ENCODE assay signal across 1 cellular context in the genomic region with DNA sequence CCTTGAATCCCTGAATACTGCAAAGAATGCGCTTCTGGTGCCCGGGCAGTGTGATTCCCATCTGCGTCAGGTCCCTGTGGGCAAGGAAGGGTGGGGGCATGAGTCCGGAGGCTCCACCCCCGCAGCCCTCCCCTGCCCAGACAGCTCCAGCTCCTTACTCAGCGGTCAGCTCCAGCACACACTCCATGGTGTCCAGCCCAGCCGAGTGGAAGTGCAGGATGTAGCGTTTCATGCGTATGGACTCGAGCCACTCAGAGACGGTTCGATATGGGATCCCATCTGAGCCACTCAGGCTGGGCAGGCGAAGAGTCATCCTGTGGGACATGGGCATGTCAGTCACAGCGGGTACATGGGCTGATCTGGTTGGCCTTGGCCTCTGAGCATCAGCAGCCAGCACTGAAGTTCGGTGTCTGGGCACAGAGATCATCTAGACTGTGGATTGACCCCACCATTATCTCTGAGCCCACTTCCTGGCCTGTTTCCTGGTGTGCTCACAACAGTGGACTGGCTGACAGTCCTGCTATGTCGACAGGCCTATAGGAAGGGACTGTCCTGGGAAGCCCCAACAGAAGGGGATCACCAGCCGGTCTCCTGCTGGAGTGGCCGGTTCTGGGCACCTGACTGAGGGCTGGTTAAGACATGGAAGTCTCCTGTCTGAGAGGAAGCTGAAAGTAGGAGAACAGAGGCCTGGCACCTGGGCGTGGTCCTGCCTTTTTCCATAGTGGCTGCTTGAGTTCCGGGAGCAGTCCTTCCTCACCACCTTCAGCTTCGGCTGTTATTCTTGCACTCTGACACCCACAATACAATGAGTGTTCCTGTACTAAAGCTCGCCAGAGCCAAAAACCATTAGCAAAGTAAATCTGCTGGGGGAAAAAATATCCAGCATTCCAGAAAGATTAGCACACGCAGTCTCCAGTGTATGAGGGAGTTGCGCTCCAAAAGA.
TF ChIP-seq lines count a peak whose summit lies in the region.

No MANE protein-coding gene starts in this region.

TF ChIP-seq in SK-N-SH, 30 proteins besides CTCF, POLR2A, EP300 and RAD21 (continued from another document):
- TF ChIP-seq, protein P1, sequence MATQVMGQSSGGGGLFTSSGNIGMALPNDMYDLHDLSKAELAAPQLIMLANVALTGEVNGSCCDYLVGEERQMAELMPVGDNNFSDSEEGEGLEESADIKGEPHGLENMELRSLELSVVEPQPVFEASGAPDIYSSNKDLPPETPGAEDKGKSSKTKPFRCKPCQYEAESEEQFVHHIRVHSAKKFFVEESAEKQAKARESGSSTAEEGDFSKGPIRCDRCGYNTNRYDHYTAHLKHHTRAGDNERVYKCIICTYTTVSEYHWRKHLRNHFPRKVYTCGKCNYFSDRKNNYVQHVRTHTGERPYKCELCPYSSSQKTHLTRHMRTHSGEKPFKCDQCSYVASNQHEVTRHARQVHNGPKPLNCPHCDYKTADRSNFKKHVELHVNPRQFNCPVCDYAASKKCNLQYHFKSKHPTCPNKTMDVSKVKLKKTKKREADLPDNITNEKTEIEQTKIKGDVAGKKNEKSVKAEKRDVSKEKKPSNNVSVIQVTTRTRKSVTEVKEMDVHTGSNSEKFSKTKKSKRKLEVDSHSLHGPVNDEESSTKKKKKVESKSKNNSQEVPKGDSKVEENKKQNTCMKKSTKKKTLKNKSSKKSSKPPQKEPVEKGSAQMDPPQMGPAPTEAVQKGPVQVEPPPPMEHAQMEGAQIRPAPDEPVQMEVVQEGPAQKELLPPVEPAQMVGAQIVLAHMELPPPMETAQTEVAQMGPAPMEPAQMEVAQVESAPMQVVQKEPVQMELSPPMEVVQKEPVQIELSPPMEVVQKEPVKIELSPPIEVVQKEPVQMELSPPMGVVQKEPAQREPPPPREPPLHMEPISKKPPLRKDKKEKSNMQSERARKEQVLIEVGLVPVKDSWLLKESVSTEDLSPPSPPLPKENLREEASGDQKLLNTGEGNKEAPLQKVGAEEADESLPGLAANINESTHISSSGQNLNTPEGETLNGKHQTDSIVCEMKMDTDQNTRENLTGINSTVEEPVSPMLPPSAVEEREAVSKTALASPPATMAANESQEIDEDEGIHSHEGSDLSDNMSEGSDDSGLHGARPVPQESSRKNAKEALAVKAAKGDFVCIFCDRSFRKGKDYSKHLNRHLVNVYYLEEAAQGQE (IDR thresholded peaks at IDR 0.05; ENCODE audit: low read depth, low read length), result no peak
- no peak for TF ChIP-seq YY1 (IDR thresholded peaks at IDR 0.05; ENCODE audit: low read depth)
- TF ChIP-seq, protein P2, sequence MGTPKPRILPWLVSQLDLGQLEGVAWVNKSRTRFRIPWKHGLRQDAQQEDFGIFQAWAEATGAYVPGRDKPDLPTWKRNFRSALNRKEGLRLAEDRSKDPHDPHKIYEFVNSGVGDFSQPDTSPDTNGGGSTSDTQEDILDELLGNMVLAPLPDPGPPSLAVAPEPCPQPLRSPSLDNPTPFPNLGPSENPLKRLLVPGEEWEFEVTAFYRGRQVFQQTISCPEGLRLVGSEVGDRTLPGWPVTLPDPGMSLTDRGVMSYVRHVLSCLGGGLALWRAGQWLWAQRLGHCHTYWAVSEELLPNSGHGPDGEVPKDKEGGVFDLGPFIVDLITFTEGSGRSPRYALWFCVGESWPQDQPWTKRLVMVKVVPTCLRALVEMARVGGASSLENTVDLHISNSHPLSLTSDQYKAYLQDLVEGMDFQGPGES (IDR thresholded peaks at IDR 0.05; ENCODE audit: low read depth, low read length), result no peak
- TF ChIP-seq NRF1 (IDR thresholded peaks at IDR 0.05; ENCODE audit: low read depth, low read length), result 0 out of 2 replicates have a peak, but pooled peaks have one; percentile 7
- no peak for TF ChIP-seq RCOR1 (IDR thresholded peaks at IDR 0.05; ENCODE audit: low read length)
- TF ChIP-seq EZH2phosphoT487 (IDR thresholded peaks at IDR 0.05; ENCODE audit: borderline replicate concordance, low read depth), result no peak
- TF ChIP-seq, protein P3, sequence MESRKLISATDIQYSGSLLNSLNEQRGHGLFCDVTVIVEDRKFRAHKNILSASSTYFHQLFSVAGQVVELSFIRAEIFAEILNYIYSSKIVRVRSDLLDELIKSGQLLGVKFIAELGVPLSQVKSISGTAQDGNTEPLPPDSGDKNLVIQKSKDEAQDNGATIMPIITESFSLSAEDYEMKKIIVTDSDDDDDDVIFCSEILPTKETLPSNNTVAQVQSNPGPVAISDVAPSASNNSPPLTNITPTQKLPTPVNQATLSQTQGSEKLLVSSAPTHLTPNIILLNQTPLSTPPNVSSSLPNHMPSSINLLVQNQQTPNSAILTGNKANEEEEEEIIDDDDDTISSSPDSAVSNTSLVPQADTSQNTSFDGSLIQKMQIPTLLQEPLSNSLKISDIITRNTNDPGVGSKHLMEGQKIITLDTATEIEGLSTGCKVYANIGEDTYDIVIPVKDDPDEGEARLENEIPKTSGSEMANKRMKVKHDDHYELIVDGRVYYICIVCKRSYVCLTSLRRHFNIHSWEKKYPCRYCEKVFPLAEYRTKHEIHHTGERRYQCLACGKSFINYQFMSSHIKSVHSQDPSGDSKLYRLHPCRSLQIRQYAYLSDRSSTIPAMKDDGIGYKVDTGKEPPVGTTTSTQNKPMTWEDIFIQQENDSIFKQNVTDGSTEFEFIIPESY (IDR thresholded peaks at IDR 0.05; ENCODE audit: borderline replicate concordance, low read depth), result no peak
- TF ChIP-seq, protein P4, sequence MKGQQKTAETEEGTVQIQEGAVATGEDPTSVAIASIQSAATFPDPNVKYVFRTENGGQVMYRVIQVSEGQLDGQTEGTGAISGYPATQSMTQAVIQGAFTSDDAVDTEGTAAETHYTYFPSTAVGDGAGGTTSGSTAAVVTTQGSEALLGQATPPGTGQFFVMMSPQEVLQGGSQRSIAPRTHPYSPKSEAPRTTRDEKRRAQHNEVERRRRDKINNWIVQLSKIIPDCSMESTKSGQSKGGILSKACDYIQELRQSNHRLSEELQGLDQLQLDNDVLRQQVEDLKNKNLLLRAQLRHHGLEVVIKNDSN (IDR thresholded peaks at IDR 0.05; ENCODE audit: borderline replicate concordance, low read depth), result no peak
- TF ChIP-seq, protein P5, sequence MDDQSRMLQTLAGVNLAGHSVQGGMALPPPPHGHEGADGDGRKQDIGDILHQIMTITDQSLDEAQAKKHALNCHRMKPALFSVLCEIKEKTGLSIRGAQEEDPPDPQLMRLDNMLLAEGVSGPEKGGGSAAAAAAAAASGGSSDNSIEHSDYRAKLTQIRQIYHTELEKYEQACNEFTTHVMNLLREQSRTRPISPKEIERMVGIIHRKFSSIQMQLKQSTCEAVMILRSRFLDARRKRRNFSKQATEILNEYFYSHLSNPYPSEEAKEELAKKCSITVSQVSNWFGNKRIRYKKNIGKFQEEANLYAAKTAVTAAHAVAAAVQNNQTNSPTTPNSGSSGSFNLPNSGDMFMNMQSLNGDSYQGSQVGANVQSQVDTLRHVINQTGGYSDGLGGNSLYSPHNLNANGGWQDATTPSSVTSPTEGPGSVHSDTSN (IDR thresholded peaks at IDR 0.05), result no peak; the same call in 1 of the 2 replicates
- TF ChIP-seq POLR2AphosphoS5 (IDR thresholded peaks at IDR 0.05; ENCODE audit: low read depth, low read length), result peak; percentile 71
- TF ChIP-seq, protein P6, sequence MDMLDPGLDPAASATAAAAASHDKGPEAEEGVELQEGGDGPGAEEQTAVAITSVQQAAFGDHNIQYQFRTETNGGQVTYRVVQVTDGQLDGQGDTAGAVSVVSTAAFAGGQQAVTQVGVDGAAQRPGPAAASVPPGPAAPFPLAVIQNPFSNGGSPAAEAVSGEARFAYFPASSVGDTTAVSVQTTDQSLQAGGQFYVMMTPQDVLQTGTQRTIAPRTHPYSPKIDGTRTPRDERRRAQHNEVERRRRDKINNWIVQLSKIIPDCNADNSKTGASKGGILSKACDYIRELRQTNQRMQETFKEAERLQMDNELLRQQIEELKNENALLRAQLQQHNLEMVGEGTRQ (IDR thresholded peaks at IDR 0.05; ENCODE audit: borderline replicate concordance, low read depth, low read length), result no peak
- TF ChIP-seq TCF12 (IDR thresholded peaks at IDR 0.05), result peak; percentile 38; the same call in 1 of the 2 replicates
- TF ChIP-seq CHD2 (IDR thresholded peaks at IDR 0.05; ENCODE audit: low read length, partially characterized antibody), result no peak
- no peak for TF ChIP-seq MEF2A (IDR thresholded peaks at IDR 0.05; ENCODE audit: borderline replicate concordance, low read depth)
